16 cellular contexts compared by ENCODE assay signal in the genomic region with DNA sequence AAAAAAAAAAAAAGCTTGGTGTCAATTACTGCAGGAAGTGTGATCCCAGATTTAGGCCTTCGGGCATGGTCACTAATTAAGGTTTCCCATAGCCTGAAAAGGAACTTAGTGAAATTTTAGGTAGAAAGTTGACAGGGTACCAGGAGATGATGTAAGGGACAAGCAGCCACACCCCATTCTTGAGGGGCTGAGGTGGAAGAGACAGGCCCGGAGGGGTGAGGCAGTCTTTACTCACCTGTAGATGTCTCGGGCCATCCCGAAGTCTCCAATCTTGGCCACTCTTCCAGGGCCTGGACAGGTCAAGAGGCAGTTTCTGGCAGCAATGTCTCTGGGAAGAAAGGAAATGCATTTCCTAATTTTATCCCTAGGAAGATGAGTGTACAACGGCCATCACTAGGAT.
DNase-seq lines count a peak whose midpoint lies in the region; ATAC-seq and TF ChIP-seq lines count a peak whose summit lies in the region.
"Had no signal": no experiment of that assay in that cellular context is flagged by ENCODE, and none has a peak within 500 bp of the region (broad histone marks: within the 10 kb centered on the region; RNA-seq: fewer than 3 reads in every experiment).

No MANE protein-coding gene starts in this region.

- no peak overlapping the region for H3K4me3 Mint-ChIP-seq in Calu3 (ENCODE audit: low read depth, unreplicated experiment)
- H3K4me3 Mint-ChIP-seq in activated naive CD4-positive, alpha-beta T cell treated with anti-CD3 and anti-CD28 coated beads, Interleukin-2, amount 10 ng/mL, durations not matched to agents 7 days and 5 days = no peak overlapping the region
- H3K4me3 Mint-ChIP-seq: B cell; CD4-positive, CD25-positive, alpha-beta regulatory T cell; CD8-positive, alpha-beta memory T cell had no signal

- no peaks in the 10 kb centered on the region for H3K9me3 Mint-ChIP-seq in Calu3 (ENCODE audit: low read depth, unreplicated experiment)
- no peaks in the 10 kb centered on the region for H3K9me3 Mint-ChIP-seq in activated naive CD4-positive, alpha-beta T cell treated with anti-CD3 and anti-CD28 coated beads, Interleukin-2, amount 10 ng/mL, durations not matched to agents 7 days and 5 days
- H3K9me3 Mint-ChIP-seq: CD4-positive, CD25-positive, alpha-beta regulatory T cell; CD8-positive, alpha-beta memory T cell had no signal

- CTCF ChIA-PET in Calu3 (lab: Charles Lee) = no interaction called here
- CTCF ChIA-PET in activated naive CD4-positive, alpha-beta T cell treated with anti-CD3 and anti-CD28 coated beads, Interleukin-2, amount 10 ng/mL, durations not matched to agents 7 days and 5 days (lab: Charles Lee) = interaction anchor here (0.6 kb wide), 1 partner anchor 251 kb away, joined by 3 read pairs; no protein-coding TSS in a partner anchor

- peaks cover 4% of the 10 kb centered on the region for H3K4me1 ChIP-seq in RWPE2 (ENCODE audit: insufficient read depth, poor library complexity, severe bottlenecking)
- H3K4me1 ChIP-seq: Caco-2 had no signal

- ATAC-seq in RWPE2 (ENCODE audit: low read depth) = peak; percentile 73

- H3K27ac Mint-ChIP-seq in Calu3 (ENCODE audit: unreplicated experiment) = peak overlapping the region; percentile 23
- no peak overlapping the region for H3K27ac Mint-ChIP-seq in activated naive CD4-positive, alpha-beta T cell treated with anti-CD3 and anti-CD28 coated beads, Interleukin-2, amount 10 ng/mL, durations not matched to agents 7 days and 5 days
- H3K27ac Mint-ChIP-seq: B cell; CD4-positive, CD25-positive, alpha-beta regulatory T cell had no signal

- no peaks in the 10 kb centered on the region for H3K36me3 ChIP-seq in RWPE2 (ENCODE audit: low read depth)
- H3K36me3 ChIP-seq: HAP-1 had no signal

- TF ChIP-seq CTCF in Calu3 (IDR thresholded peaks at IDR 0.05; ENCODE audit: unreplicated experiment) (no peak), RWPE2 (IDR thresholded peaks at IDR 0.05; ENCODE audit: poor library complexity, severe bottlenecking) (no peak)

- peaks cover 83% of the 10 kb centered on the region for H3K36me3 Mint-ChIP-seq in Calu3 (ENCODE audit: insufficient read depth, unreplicated experiment)
- no peaks in the 10 kb centered on the region for H3K36me3 Mint-ChIP-seq in activated naive CD4-positive, alpha-beta T cell treated with anti-CD3 and anti-CD28 coated beads, Interleukin-2, amount 10 ng/mL, durations not matched to agents 7 days and 5 days

- no peak overlapping the region for H3K27ac ChIP-seq in RWPE2 (ENCODE audit: poor library complexity, severe bottlenecking)
- H3K27ac ChIP-seq in epithelial cell of prostate = peak overlapping the region; percentile 49
- H3K27ac ChIP-seq: BLaER1 treated with 17β-estradiol and CSF1 and Interleukin-3, amounts not matched to agents 10 nM and 100 nM; GM23248 had no signal

- no peaks in the 10 kb centered on the region for H3K9me3 ChIP-seq in RWPE2 (ENCODE audit: severe bottlenecking)
- H3K9me3 ChIP-seq: BLaER1 treated with 17β-estradiol and CSF1 and Interleukin-3, amounts not matched to agents 10 nM and 100 nM; Caco-2; HAP-1 had no signal

- H3K27me3 Mint-ChIP-seq in Calu3 (ENCODE audit: unreplicated experiment) = no peaks in the 10 kb centered on the region
- H3K27me3 Mint-ChIP-seq in activated naive CD4-positive, alpha-beta T cell treated with anti-CD3 and anti-CD28 coated beads, Interleukin-2, amount 10 ng/mL, durations not matched to agents 7 days and 5 days = peaks cover 3% of the 10 kb centered on the region
- H3K27me3 Mint-ChIP-seq: CD4-positive, CD25-positive, alpha-beta regulatory T cell; CD8-positive, alpha-beta memory T cell had no signal

- no TSS peak for BruUV-seq in Calu3 (replicated peaks; lab: Mats Ljungman, UMichigan)

- no peak overlapping the region for H3K4me3 ChIP-seq in RWPE2 (ENCODE audit: severe bottlenecking)
- H3K4me3 ChIP-seq: BLaER1 treated with 17β-estradiol and CSF1 and Interleukin-3, amounts not matched to agents 10 nM and 100 nM; GM23248; HAP-1 had no signal

- intact Hi-C loops in Calu3 (cut with micrococcal nuclease; ENCODE audit: unreplicated experiment) = no loop called here

- DNase-seq in Calu3 (no peak), RWPE2 (ENCODE audit: low spot score) (no peak), epithelial cell of prostate (ENCODE audit: low read depth, low spot score) (no peak), NCI-H2081 treated with DMSO at 0.1 percent for 48 hours (lab: John Stamatoyannopoulos, UW) (no peak)
- no peak for DNase-seq in stimulated activated CD4-positive, alpha-beta T cell treated with anti-CD3 and anti-CD28 coated beads, Interleukin-2, amount 100 ng/mL, for 24 hours
- no peak for DNase-seq in activated naive CD4-positive, alpha-beta T cell treated with anti-CD3 and anti-CD28 coated beads, Interleukin-2, amount 10 ng/mL, durations not matched to agents 7 days and 5 days
- DNase-seq: Caco-2; CD4-positive, CD25-positive, alpha-beta regulatory T cell; CD8-positive, alpha-beta memory T cell; DMS153; DMS79; GDM1; GM23248 had no signal

- H3K27me3 ChIP-seq in RWPE2 (ENCODE audit: insufficient read depth, poor library complexity, severe bottlenecking) = no peaks in the 10 kb centered on the region
- H3K27me3 ChIP-seq: BLaER1 treated with 17β-estradiol and CSF1 and Interleukin-3, amounts not matched to agents 10 nM and 100 nM had no signal

- no peaks in the 10 kb centered on the region for H3K4me1 Mint-ChIP-seq in Calu3 (ENCODE audit: low read depth, unreplicated experiment)
- no peaks in the 10 kb centered on the region for H3K4me1 Mint-ChIP-seq in activated naive CD4-positive, alpha-beta T cell treated with anti-CD3 and anti-CD28 coated beads, Interleukin-2, amount 10 ng/mL, durations not matched to agents 7 days and 5 days
- H3K4me1 Mint-ChIP-seq: B cell; CD8-positive, alpha-beta memory T cell had no signal
